ENCODE assay signal across 14 cellular contexts in genomic region chr9:79007701-79008483, GRCh38.
A peak's percentile ranks its signal among the peaks of the same experiment; 100 is the strongest.
DNase-seq lines count a peak whose midpoint lies in the region; ATAC-seq, FAIRE-seq and TF ChIP-seq lines count a peak whose summit lies in the region.
"Had no signal": no experiment of that assay in that cellular context is flagged by ENCODE, and none has a peak within 500 bp of the region (broad histone marks: within the 10 kb centered on the region; RNA-seq: fewer than 3 reads in every experiment).

No MANE protein-coding gene starts in this region.

- intact Hi-C loops in gastrocnemius medialis (cut with DNase I; ENCODE audit: low total_unique reads) (no loop called here), kidney (cut with DNase I) (no loop called here)

- DNase-seq in KBM-7 (peak; percentile 15), endothelial cell (ENCODE audit: low spot score) (no peak), AML-193 (lab: John Stamatoyannopoulos, UW) (no peak), gastrocnemius medialis (no peak), kidney (no peak)
- DNase-seq: hypothalamus, NCI-H748 treated with DMSO at 0.1 percent for 48 hours, retina, T-cell had no signal

- H3K4me3 Mint-ChIP-seq in endothelial cell (ENCODE audit: unreplicated experiment) = no peak overlapping the region
- H3K4me3 Mint-ChIP-seq: T-cell had no signal

- H3K27ac Mint-ChIP-seq in endothelial cell (ENCODE audit: unreplicated experiment) = no peak overlapping the region
- H3K27ac Mint-ChIP-seq: T-cell had no signal

- H3K27ac ChIP-seq in gastrocnemius medialis (no peak overlapping the region), kidney (ENCODE audit: low read depth in 2 of 2, low read length in 2 of 2) (no peak overlapping the region)
- H3K27ac ChIP-seq: tibial nerve had no signal

- H3K36me3 ChIP-seq in gastrocnemius medialis = no peaks in the 10 kb centered on the region
- no peaks in the 10 kb centered on the region for H3K36me3 ChIP-seq in kidney (ENCODE audit: control insufficient read depth in 1 of 2, insufficient read depth in 2 of 2, low read length in 2 of 2)
- H3K36me3 ChIP-seq: tibial nerve had no signal

- no peak for FAIRE-seq in kidney (lab: Jason Lieb, UNC)
- FAIRE-seq: endometrium had no signal

- in situ Hi-C loops in KBM-7 (cut with MboI; ENCODE audit: low pct_unique_long_range_greater_than_20kb, low sequenced_read_pairs) (no loop called here), gastrocnemius medialis (cut with MboI; ENCODE audit: low sequenced_read_pairs in 4 of 4) (no loop called here)

- TF ChIP-seq POLR2A in gastrocnemius medialis (IDR thresholded peaks at IDR 0.05) = no peak

- peaks cover 1% of the 10 kb centered on the region for H3K27me3 Mint-ChIP-seq in endothelial cell (ENCODE audit: unreplicated experiment)

- peaks cover 4% of the 10 kb centered on the region for H3K4me1 Mint-ChIP-seq in endothelial cell (ENCODE audit: unreplicated experiment)
- H3K4me1 Mint-ChIP-seq: T-cell had no signal

- no peak for TF ChIP-seq CTCF in endothelial cell (IDR thresholded peaks at IDR 0.05; ENCODE audit: unreplicated experiment)
- no peak for TF ChIP-seq CTCF in gastrocnemius medialis (IDR thresholded peaks at IDR 0.05 in 4 of 5, conservative IDR thresholded peaks at IDR 0.05 in 1 of 5)
- TF ChIP-seq CTCF in kidney (IDR thresholded peaks at IDR 0.05; ENCODE audit: borderline replicate concordance, extremely low read depth, insufficient read depth) = no peak

- H3K27me3 ChIP-seq in gastrocnemius medialis = no peaks in the 10 kb centered on the region
- H3K27me3 ChIP-seq: tibial nerve had no signal

- H3K9me3 ChIP-seq in gastrocnemius medialis = no peaks in the 10 kb centered on the region
- no peaks in the 10 kb centered on the region for H3K9me3 ChIP-seq in kidney (ENCODE audit: control insufficient read depth in 1 of 2, low read length in 2 of 2)
- H3K9me3 ChIP-seq: tibial nerve had no signal

- H3K9me3 Mint-ChIP-seq in endothelial cell (ENCODE audit: unreplicated experiment) = peaks cover 4% of the 10 kb centered on the region
- H3K9me3 Mint-ChIP-seq: T-cell had no signal

- H3K4me1 ChIP-seq in gastrocnemius medialis (no peaks in the 10 kb centered on the region), kidney (ENCODE audit: control insufficient read depth in 1 of 2, insufficient read depth in 1 of 2, low read depth in 1 of 2, low read length in 2 of 2) (no peaks in the 10 kb centered on the region)
- H3K4me1 ChIP-seq: tibial nerve had no signal

- no peaks in the 10 kb centered on the region for H3K36me3 Mint-ChIP-seq in endothelial cell (ENCODE audit: low read depth, unreplicated experiment)
- H3K36me3 Mint-ChIP-seq: T-cell had no signal

- H3K4me3 ChIP-seq in gastrocnemius medialis = no peak overlapping the region
- no peak overlapping the region for H3K4me3 ChIP-seq in kidney (ENCODE audit: low read length in 2 of 2)
- H3K4me3 ChIP-seq: tibial nerve had no signal

- ATAC-seq in GM18498 (IDR thresholded peaks at IDR 0.05; ENCODE audit: unreplicated experiment) = peak; percentile 95
- peak; percentile 69 for ATAC-seq in GM19467 (IDR thresholded peaks at IDR 0.05; ENCODE audit: unreplicated experiment)
- ATAC-seq in HG02973 (IDR thresholded peaks at IDR 0.05; ENCODE audit: unreplicated experiment) = peak; percentile 97
- no peak for ATAC-seq in gastrocnemius medialis
- ATAC-seq: T-cell had no signal

- no peak overlapping the region for H3K9ac ChIP-seq in kidney (ENCODE audit: low read length in 2 of 2)

Comparison
In these comparisons a context has a peak if more than half of its experiments do, and no peak if none do; other contexts are left out.
1. ATAC-seq: peak in GM18498 (single experiment), GM19467 (single experiment) and HG02973 (single experiment); none in gastrocnemius medialis (0 of 2).